In the genomic region with DNA sequence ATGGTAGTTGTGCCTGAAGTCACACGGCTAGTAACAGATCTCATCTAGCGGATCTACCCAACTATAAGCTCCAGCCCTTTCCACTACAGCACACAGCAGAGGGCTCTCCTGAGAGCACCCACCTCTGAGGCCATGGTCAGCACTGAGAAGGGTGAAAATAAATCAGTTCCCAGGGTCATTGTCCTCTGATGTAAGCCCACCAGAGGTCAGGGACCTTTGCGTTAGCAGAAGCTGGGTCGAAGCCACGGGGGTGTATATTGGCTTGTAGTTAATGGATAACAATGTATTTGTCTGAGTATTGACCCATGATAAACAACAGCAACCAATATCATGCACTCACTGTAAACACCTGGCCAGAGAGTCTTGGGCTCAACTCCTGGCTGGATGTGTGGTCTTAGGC, we compare ENCODE assay signal across 10 cellular contexts. TPM values are rescaled to one million over a fixed set of nuclear protein-coding genes. Genes with fewer than 3 reads are reported as not detected.
DNase-seq lines count a peak whose midpoint lies in the region; ATAC-seq, FAIRE-seq and TF ChIP-seq lines count a peak whose summit lies in the region.
"Not testable (repeated sequence)": the region's sequence is repeated elsewhere in the genome, so short reads cannot be mapped to it uniquely, and the experiment has no call there.
"Had no signal": no experiment of that assay in that cellular context is flagged by ENCODE, and none has a peak within 500 bp of the region (broad histone marks: within the 10 kb centered on the region; RNA-seq: fewer than 3 reads in every experiment).

No MANE protein-coding gene starts in this region.

- H3K4me2 ChIP-seq in K562 (ENCODE audit: insufficient read depth, low read length) = not testable (repeated sequence)
- H3K4me2 ChIP-seq in HepG2 (ENCODE audit: low read depth, low read length) = peak overlapping the region; percentile 18; the same call in 1 of the 2 replicates

- ATAC-seq in K562 = not testable (repeated sequence)
- ATAC-seq in HepG2 (peak; percentile 83), right lobe of liver (peak; percentile 85 to 94 (median 90))

- TF ChIP-seq CTCF in K562 (IDR thresholded peaks at IDR 0.05 in 2 of 3, conservative IDR thresholded peaks at IDR 0.05 in 1 of 3; ENCODE audit: insufficient read depth in 2 of 3, low read depth in 1 of 3, low read length in 3 of 3) = not testable (repeated sequence)
- TF ChIP-seq CTCF in HepG2 (CRISPR knock-in tag; IDR thresholded peaks at IDR 0.05) (peak; percentile 66), right lobe of liver (IDR thresholded peaks at IDR 0.05) (peak in 2 of 4 donors; percentile 8 to 23)

- H3K9ac ChIP-seq in K562 (ENCODE audit: insufficient read depth in 1 of 2, low read depth in 2 of 2, low read length in 2 of 2); HepG2 (ENCODE audit: insufficient read depth, low read depth, low read length): not testable (repeated sequence)

- intact Hi-C loops in K562 (cut with micrococcal nuclease); HepG2 (cut with micrococcal nuclease; ENCODE audit: unreplicated experiment): not testable (repeated sequence)
- intact Hi-C loops in right lobe of liver (cut with DNase I) = loop anchor here in 1 of 2 donors (10.0 kb wide), 1 partner anchor 101 kb away; no protein-coding TSS in a partner anchor

- H3K4me3 ChIP-seq in K562; HepG2 (replicated peaks in 1 of 3; ENCODE audit: insufficient read depth in 1 of 3, low read depth in 2 of 3, low read length in 3 of 3): not testable (repeated sequence)
- peak overlapping the region; percentile 5 to 45 (median 42) for H3K4me3 ChIP-seq in right lobe of liver

- WGBS in K562 (ENCODE audit: insufficient coverage, low coverage, missing lambda C conversion rate) = 23% methylated on average over 5 of the region's 5 CpGs
- WGBS in HepG2 (ENCODE audit: low lambda C conversion rate) = 15% methylated on average over 5 of the region's 5 CpGs
- WGBS in right lobe of liver (ENCODE audit: insufficient coverage, low coverage, low lambda C conversion rate, missing lambda C conversion rate) = 30% methylated on average over 5 of the region's 5 CpGs

- not testable (repeated sequence) for TF ChIP-seq EP300 in K562 (IDR thresholded peaks at IDR 0.05; ENCODE audit: low read length)
- TF ChIP-seq EP300 in HepG2 (IDR thresholded peaks at IDR 0.05; ENCODE audit: low read depth in 2 of 2, low read length in 2 of 2) = peak in 1 of 2 experiments; percentile 81; a peak in 2 of 4 replicates
- peak; percentile 43; the same call in 1 of the 2 replicates for TF ChIP-seq EP300 in HepG2 (CRISPR knock-in tag; IDR thresholded peaks at IDR 0.05; ENCODE audit: borderline replicate concordance)

- not testable (repeated sequence) for H2AFZ ChIP-seq in K562 (ENCODE audit: low read depth, low read length); HepG2 (ENCODE audit: low read length)

- TF ChIP-seq POLR2A in K562 (conservative IDR thresholded peaks at IDR 0.05); HepG2 (IDR thresholded peaks at IDR 0.05; ENCODE audit: insufficient read depth in 1 of 2, low read depth in 2 of 2, low read length in 2 of 2); right lobe of liver (IDR thresholded peaks at IDR 0.05): not testable (repeated sequence)

- not testable (repeated sequence) for BruUV-seq in K562 (replicated peaks; lab: Mats Ljungman, UMichigan); HepG2 (replicated peaks; lab: Mats Ljungman, UMichigan)

- peak; percentile 11 for FAIRE-seq in K562 (lab: Jason Lieb, UNC)
- FAIRE-seq in HepG2 (lab: Jason Lieb, UNC) = peak; percentile 92

- H3K4me1 ChIP-seq in K562 (replicated peaks in 1 of 2; ENCODE audit: control insufficient read depth in 2 of 2, insufficient read depth in 2 of 2, low read length in 2 of 2) = not testable (repeated sequence)
- H3K4me1 ChIP-seq in HepG2 (ENCODE audit: insufficient read depth, low read length) (peaks cover 56% of the 10 kb centered on the region), right lobe of liver (peaks cover 0 to 57% (median 7%) of the 10 kb centered on the region in 4 donors)

- not testable (repeated sequence) for H4K20me1 ChIP-seq in K562 (replicated peaks; ENCODE audit: control insufficient read depth, insufficient read depth, low read length); HepG2 (ENCODE audit: insufficient read depth, low read length)

- not testable (repeated sequence) for H3K9me3 ChIP-seq in K562 (replicated peaks; ENCODE audit: control insufficient read depth, insufficient read depth, low read depth, low read length); HepG2 (ENCODE audit: low read length); right lobe of liver

- not testable (repeated sequence) for H3K79me2 ChIP-seq in K562 (ENCODE audit: control insufficient read depth, insufficient read depth, low read length); HepG2 (ENCODE audit: insufficient read depth, low read length)

- H3K27ac ChIP-seq in K562 (ENCODE audit: extremely low read depth, low read depth, low read length); HepG2 (ENCODE audit: extremely low read length, insufficient read depth, low read length): not testable (repeated sequence)
- H3K27ac ChIP-seq in right lobe of liver = peak overlapping the region; percentile 55 to 81 (median 70)

- not testable (repeated sequence) for TF ChIP-seq RAD21 in K562 (CRISPR knock-in tag; conservative IDR thresholded peaks at IDR 0.05 in 1 of 2, IDR thresholded peaks at IDR 0.05 in 1 of 2)
- TF ChIP-seq RAD21 in HepG2 (CRISPR knock-in tag; IDR thresholded peaks at IDR 0.05) = peak; percentile 49

- H3K27me3 ChIP-seq in K562 (ENCODE audit: control insufficient read depth in 2 of 2, insufficient read depth in 2 of 2, low read length in 2 of 2) = peaks cover 0 to 22% of the 10 kb centered on the region in 2 experiments; a peak in 2 of 5 replicates
- H3K27me3 ChIP-seq in HepG2 (ENCODE audit: control insufficient read depth in 1 of 2, insufficient read depth in 2 of 2, low read length in 2 of 2); right lobe of liver: not testable (repeated sequence)

- CTCF ChIA-PET in K562 (lab: Yijun Ruan, JAX; ENCODE audit: low intra/inter-chr PET ratio) = not testable (repeated sequence)
- CTCF ChIA-PET in HepG2 (lab: Yijun Ruan, JAX; ENCODE audit: low intra/inter-chr PET ratio, low total read pairs) = interaction anchor here (1.7 kb wide), 1 partner anchor 119 kb away, joined by 5 read pairs; no protein-coding TSS in a partner anchor

- not testable (repeated sequence) for H3K36me3 ChIP-seq in K562 (ENCODE audit: control insufficient read depth, insufficient read depth, low read length); HepG2 (replicated peaks in 1 of 2; ENCODE audit: control insufficient read depth in 1 of 2, insufficient read depth in 2 of 2, low read length in 2 of 2); right lobe of liver

- POLR2A ChIA-PET in K562 (lab: Yijun Ruan, JAX) = not testable (repeated sequence)
- POLR2A ChIA-PET in HepG2 (lab: Yijun Ruan, JAX) = interaction anchor here (0.8 to 1.5 kb wide), 12 partner anchors 9 to 149 kb away, joined by 3 to 12 read pairs (median 4); partner anchors contain the start of gene EIF4A2

- in situ Hi-C loops in K562 (cut with MboI); HepG2 (cut with HindIII; ENCODE audit: extremely low pct_ligation_motif_present, low pct_unique_long_range_greater_than_20kb): not testable (repeated sequence)

- DNase-seq in HuH-7 (ENCODE audit: low spot score) (peak; percentile 36), HepG2 (ENCODE audit: low spot score) (peak; percentile 76), right lobe of liver (peak; percentile 76 to 90 (median 84))
- not testable (repeated sequence) for DNase-seq in K562 (ENCODE audit: extremely low read depth in 1 of 4, low spot score in 3 of 4)

- H3K9me1 ChIP-seq in K562 (ENCODE audit: control insufficient read depth, insufficient read depth, low read length) = not testable (repeated sequence)

RNA-seq across cellular contexts. Expression of gene FETUB, which starts 6.0 kb away (rescaled TPM):
- total RNA-seq in K562 (2011; cell fraction: chromatin; rRNA removed; ENCODE audit: low replicate concordance) = not detected in 2 replicates
- total RNA-seq in K562 (2011; cell fraction: nucleolus; rRNA removed) = not detected in 2 replicates
- not detected in 2 replicates for total RNA-seq in K562 (2011; cell fraction: nucleoplasm; rRNA removed)
- total RNA-seq in K562 (2014; rRNA removed) (not detected in 2 replicates), K562 (2014; rRNA removed; fragmentation: Illumina TruSeq; extraction: Trizol) (not detected in 2 replicates), K562 (2015; rRNA removed; fragmentation: Illumina TruSeq; extraction: Trizol) (not detected in 2 replicates), K562 (2021) (not detected in 2 replicates), HepG2 (2016; rRNA removed; fragmentation: Illumina TruSeq; extraction: Trizol) (1.3 and 2.1 TPM in 2 replicates), right lobe of liver (100 to 1,000 TPM in 1 of 6 experiments, 10 to 100 TPM in 3, 1 to 10 TPM in 2; 4.4 to 195 (median 47.9) TPM)
- polyA plus RNA-seq in K562 (2011; rRNA removed) (not detected in 2 replicates), K562 (2014; fragmentation: Illumina TruSeq; extraction: Trizol) (not detected in 2 replicates), K562 (2014; fragmentation: Nextera tagmentation; extraction: Ambion mirVana) (not detected), K562 (2014; rRNA removed) (not detected in 2 replicates), HepG2 (2011; rRNA removed) (3.1 and 4.4 TPM in 2 replicates)
- polyA plus RNA-seq in K562 (2011; cell fraction: cytosol; rRNA removed) = not detected in 2 replicates
- not detected in 2 replicates for polyA plus RNA-seq in K562 (2011; cell fraction: nucleus; rRNA removed)
- polyA plus RNA-seq in K562 (2012) = not detected in 2 replicates
- not detected in 2 replicates for polyA minus RNA-seq in K562 (2011; rRNA and poly(A)+ RNA removed)
- not detected in 2 replicates for polyA minus RNA-seq in K562 (2011; cell fraction: cytosol; rRNA and poly(A)+ RNA removed)
- polyA minus RNA-seq in K562 (2011; cell fraction: nucleus; rRNA and poly(A)+ RNA removed) = not detected in 2 replicates
- total RNA-seq in HepG2 (2016; cell fraction: cytosol; rRNA removed; fragmentation: Illumina TruSeq; extraction: Trizol; ENCODE audit: low read depth) = 0.18 and 0.20 TPM in 2 replicates
- total RNA-seq in HepG2 (2016; cell fraction: insoluble cytoplasmic fraction; rRNA removed; fragmentation: Illumina TruSeq; extraction: Trizol) = 0.98 and 1.9 TPM in 2 replicates
- 0.69 and 0.74 TPM in 2 replicates for total RNA-seq in HepG2 (2016; cell fraction: membrane; rRNA removed; fragmentation: Illumina TruSeq; extraction: Trizol)
- total RNA-seq in HepG2 (2016; cell fraction: nucleus; rRNA removed; fragmentation: Illumina TruSeq; extraction: Trizol) = 2.6 and 3.1 TPM in 2 replicates
- 1.9 and 2.3 TPM in 2 replicates for polyA plus RNA-seq in HepG2 (2011; cell fraction: cytosol; rRNA removed)
- polyA plus RNA-seq in HepG2 (2011; cell fraction: nucleus; rRNA removed) = 4.9 and 6.3 TPM in 2 replicates
- polyA plus RNA-seq in HepG2 (2012) = 3.8 and 4.3 TPM in 2 replicates
- 0.59 and 0.63 TPM in 2 replicates for polyA plus RNA-seq in HepG2 (2016; cell fraction: cytosol; fragmentation: Illumina TruSeq; extraction: Trizol; ENCODE audit: low read depth)
- 1.4 and 1.7 TPM in 2 replicates for polyA plus RNA-seq in HepG2 (2016; cell fraction: insoluble cytoplasmic fraction; fragmentation: Illumina TruSeq; extraction: Trizol; ENCODE audit: low read depth)
- 1.0 and 1.1 TPM in 2 replicates for polyA plus RNA-seq in HepG2 (2016; cell fraction: membrane; fragmentation: Illumina TruSeq; extraction: Trizol; ENCODE audit: low read depth)
- polyA plus RNA-seq in HepG2 (2016; cell fraction: nucleus; fragmentation: Illumina TruSeq; extraction: Trizol; ENCODE audit: insufficient read depth, low read depth) = 5.6 and 6.6 TPM in 2 replicates
- 0.28 and 1.4 TPM in 2 replicates for polyA minus RNA-seq in HepG2 (2011; rRNA and poly(A)+ RNA removed; ENCODE audit: low replicate concordance)
- polyA minus RNA-seq in HepG2 (2011; cell fraction: cytosol; rRNA and poly(A)+ RNA removed) = 0.53 and 0.59 TPM in 2 replicates
- polyA minus RNA-seq in HepG2 (2011; cell fraction: nucleus; rRNA and poly(A)+ RNA removed) = 1.6 and 2.6 TPM in 2 replicates
- total RNA-seq: A673; CD4-positive, alpha-beta memory T cell; CD4-positive, CD25-positive, alpha-beta regulatory T cell; CD8-positive, alpha-beta memory T cell had no signal
- polyA plus RNA-seq: AG04450; CD14-positive monocyte; CD4-positive, alpha-beta memory T cell; CD4-positive, CD25-positive, alpha-beta regulatory T cell; CD8-positive, alpha-beta memory T cell had no signal

RNA-seq across cellular contexts. Expression of gene AHSG, which starts 21.3 kb away (rescaled TPM):
- total RNA-seq in K562 (2011; cell fraction: chromatin; rRNA removed; ENCODE audit: low replicate concordance) = not detected in 2 replicates
- not detected in 2 replicates for total RNA-seq in K562 (2011; cell fraction: nucleolus; rRNA removed)
- not detected in 2 replicates for total RNA-seq in K562 (2011; cell fraction: nucleoplasm; rRNA removed)
- total RNA-seq in K562 (2014; rRNA removed) (not detected in 2 replicates), K562 (2014; rRNA removed; fragmentation: Illumina TruSeq; extraction: Trizol) (not detected in 2 replicates), K562 (2015; rRNA removed; fragmentation: Illumina TruSeq; extraction: Trizol) (not detected in 2 replicates), K562 (2021) (0.69 and 1.2 TPM in 2 replicates), HepG2 (2016; rRNA removed; fragmentation: Illumina TruSeq; extraction: Trizol) (916 and 2,043 TPM in 2 replicates), right lobe of liver (1,000 to 10,000 TPM in 4 of 6 experiments, 100 to 1,000 TPM in 2; 718 to 1,905 (median 1,079) TPM)
- polyA plus RNA-seq in K562 (2011; rRNA removed) (not detected in 2 replicates), K562 (2014; fragmentation: Illumina TruSeq; extraction: Trizol) (not detected in 2 replicates), K562 (2014; fragmentation: Nextera tagmentation; extraction: Ambion mirVana) (not detected), K562 (2014; rRNA removed) (not detected in 2 replicates), HepG2 (2011; rRNA removed) (19,152 and 25,909 TPM in 2 replicates)
- polyA plus RNA-seq in K562 (2011; cell fraction: cytosol; rRNA removed) = not detected in 2 replicates
- 0.14 TPM in 1 of 2 replicates, not detected in the other for polyA plus RNA-seq in K562 (2011; cell fraction: nucleus; rRNA removed)
- polyA plus RNA-seq in K562 (2012) = 0.06 TPM in 1 of 2 replicates, not detected in the other
- polyA minus RNA-seq in K562 (2011; rRNA and poly(A)+ RNA removed) = not detected in 2 replicates
- polyA minus RNA-seq in K562 (2011; cell fraction: cytosol; rRNA and poly(A)+ RNA removed) = 27.8 TPM in 1 of 2 replicates, not detected in the other
- polyA minus RNA-seq in K562 (2011; cell fraction: nucleus; rRNA and poly(A)+ RNA removed) = not detected in 2 replicates
- 471 and 481 TPM in 2 replicates for total RNA-seq in HepG2 (2016; cell fraction: cytosol; rRNA removed; fragmentation: Illumina TruSeq; extraction: Trizol; ENCODE audit: low read depth)
- total RNA-seq in HepG2 (2016; cell fraction: insoluble cytoplasmic fraction; rRNA removed; fragmentation: Illumina TruSeq; extraction: Trizol) = 804 and 2,090 TPM in 2 replicates
- 901 and 919 TPM in 2 replicates for total RNA-seq in HepG2 (2016; cell fraction: membrane; rRNA removed; fragmentation: Illumina TruSeq; extraction: Trizol)
- 1,485 and 1,705 TPM in 2 replicates for total RNA-seq in HepG2 (2016; cell fraction: nucleus; rRNA removed; fragmentation: Illumina TruSeq; extraction: Trizol)
- 20,098 and 20,625 TPM in 2 replicates for polyA plus RNA-seq in HepG2 (2011; cell fraction: cytosol; rRNA removed)
- 9,439 and 11,951 TPM in 2 replicates for polyA plus RNA-seq in HepG2 (2011; cell fraction: nucleus; rRNA removed)
- polyA plus RNA-seq in HepG2 (2012) = 11,866 and 12,118 TPM in 2 replicates
- 786 and 806 TPM in 2 replicates for polyA plus RNA-seq in HepG2 (2016; cell fraction: cytosol; fragmentation: Illumina TruSeq; extraction: Trizol; ENCODE audit: low read depth)
- polyA plus RNA-seq in HepG2 (2016; cell fraction: insoluble cytoplasmic fraction; fragmentation: Illumina TruSeq; extraction: Trizol; ENCODE audit: low read depth) = 1,066 and 1,282 TPM in 2 replicates
- 1,111 and 1,147 TPM in 2 replicates for polyA plus RNA-seq in HepG2 (2016; cell fraction: membrane; fragmentation: Illumina TruSeq; extraction: Trizol; ENCODE audit: low read depth)
- polyA plus RNA-seq in HepG2 (2016; cell fraction: nucleus; fragmentation: Illumina TruSeq; extraction: Trizol; ENCODE audit: insufficient read depth, low read depth) = 3,176 and 3,280 TPM in 2 replicates
- polyA minus RNA-seq in HepG2 (2011; rRNA and poly(A)+ RNA removed; ENCODE audit: low replicate concordance) = 2.8 and 6,182 TPM in 2 replicates
- 4,116 and 5,679 TPM in 2 replicates for polyA minus RNA-seq in HepG2 (2011; cell fraction: cytosol; rRNA and poly(A)+ RNA removed)
- polyA minus RNA-seq in HepG2 (2011; cell fraction: nucleus; rRNA and poly(A)+ RNA removed) = 1,476 and 2,466 TPM in 2 replicates
- total RNA-seq: CD4-positive, alpha-beta memory T cell; CD4-positive, CD25-positive, alpha-beta regulatory T cell; CD8-positive, alpha-beta memory T cell had no signal
- polyA plus RNA-seq: AG04450; CD14-positive monocyte; CD4-positive, alpha-beta memory T cell; CD4-positive, CD25-positive, alpha-beta regulatory T cell; CD8-positive, alpha-beta memory T cell had no signal

RNA-seq across cellular contexts. Expression of gene HRG, which starts 31.6 kb away (rescaled TPM):
- not detected in 2 replicates for total RNA-seq in K562 (2011; cell fraction: chromatin; rRNA removed; ENCODE audit: low replicate concordance)
- not detected in 2 replicates for total RNA-seq in K562 (2011; cell fraction: nucleolus; rRNA removed)
- total RNA-seq in K562 (2011; cell fraction: nucleoplasm; rRNA removed) = not detected in 2 replicates
- total RNA-seq in K562 (2014; rRNA removed) (not detected in 2 replicates), K562 (2014; rRNA removed; fragmentation: Illumina TruSeq; extraction: Trizol) (not detected in 2 replicates), K562 (2015; rRNA removed; fragmentation: Illumina TruSeq; extraction: Trizol) (not detected in 2 replicates), K562 (2021) (not detected in 2 replicates), HepG2 (2016; rRNA removed; fragmentation: Illumina TruSeq; extraction: Trizol) (0.11 TPM in 1 of 2 replicates, not detected in the other), right lobe of liver (1,000 to 10,000 TPM in 2 of 6 experiments, 100 to 1,000 TPM in 4; 378 to 1,312 (median 664) TPM)
- polyA plus RNA-seq in K562 (2011; rRNA removed) (not detected in 2 replicates), K562 (2014; fragmentation: Illumina TruSeq; extraction: Trizol) (not detected in 2 replicates), K562 (2014; fragmentation: Nextera tagmentation; extraction: Ambion mirVana) (not detected), K562 (2014; rRNA removed) (not detected in 2 replicates), HepG2 (2011; rRNA removed) (0.09 and 0.12 TPM in 2 replicates)
- not detected in 2 replicates for polyA plus RNA-seq in K562 (2011; cell fraction: cytosol; rRNA removed)
- polyA plus RNA-seq in K562 (2011; cell fraction: nucleus; rRNA removed) = not detected in 2 replicates
- 0.04 TPM in 1 of 2 replicates, not detected in the other for polyA plus RNA-seq in K562 (2012)
- not detected in 2 replicates for polyA minus RNA-seq in K562 (2011; rRNA and poly(A)+ RNA removed)
- polyA minus RNA-seq in K562 (2011; cell fraction: cytosol; rRNA and poly(A)+ RNA removed) = not detected in 2 replicates
- not detected in 2 replicates for polyA minus RNA-seq in K562 (2011; cell fraction: nucleus; rRNA and poly(A)+ RNA removed)
- not detected in 2 replicates for total RNA-seq in HepG2 (2016; cell fraction: cytosol; rRNA removed; fragmentation: Illumina TruSeq; extraction: Trizol; ENCODE audit: low read depth)
- 0.11 TPM in 1 of 2 replicates, not detected in the other for total RNA-seq in HepG2 (2016; cell fraction: insoluble cytoplasmic fraction; rRNA removed; fragmentation: Illumina TruSeq; extraction: Trizol)
- total RNA-seq in HepG2 (2016; cell fraction: membrane; rRNA removed; fragmentation: Illumina TruSeq; extraction: Trizol) = not detected in 2 replicates
- total RNA-seq in HepG2 (2016; cell fraction: nucleus; rRNA removed; fragmentation: Illumina TruSeq; extraction: Trizol) = not detected in 2 replicates
- polyA plus RNA-seq in HepG2 (2011; cell fraction: cytosol; rRNA removed) = 0.07 and 0.09 TPM in 2 replicates
- polyA plus RNA-seq in HepG2 (2011; cell fraction: nucleus; rRNA removed) = 0.11 and 0.16 TPM in 2 replicates
- 0.80 TPM in 2 replicates for polyA plus RNA-seq in HepG2 (2012)
- 0.08 TPM in 1 of 2 replicates, not detected in the other for polyA plus RNA-seq in HepG2 (2016; cell fraction: cytosol; fragmentation: Illumina TruSeq; extraction: Trizol; ENCODE audit: low read depth)
- polyA plus RNA-seq in HepG2 (2016; cell fraction: insoluble cytoplasmic fraction; fragmentation: Illumina TruSeq; extraction: Trizol; ENCODE audit: low read depth) = not detected in 2 replicates
- polyA plus RNA-seq in HepG2 (2016; cell fraction: membrane; fragmentation: Illumina TruSeq; extraction: Trizol; ENCODE audit: low read depth) = 0.09 TPM in 1 of 2 replicates, not detected in the other
- 0.52 TPM in 1 of 2 replicates, not detected in the other for polyA plus RNA-seq in HepG2 (2016; cell fraction: nucleus; fragmentation: Illumina TruSeq; extraction: Trizol; ENCODE audit: insufficient read depth, low read depth)
- polyA minus RNA-seq in HepG2 (2011; rRNA and poly(A)+ RNA removed; ENCODE audit: low replicate concordance) = 0.06 TPM in 1 of 2 replicates, not detected in the other
- not detected in 2 replicates for polyA minus RNA-seq in HepG2 (2011; cell fraction: cytosol; rRNA and poly(A)+ RNA removed)
- polyA minus RNA-seq in HepG2 (2011; cell fraction: nucleus; rRNA and poly(A)+ RNA removed) = not detected in 2 replicates
- total RNA-seq: A673; CD4-positive, alpha-beta memory T cell; CD4-positive, CD25-positive, alpha-beta regulatory T cell; CD8-positive, alpha-beta memory T cell had no signal
- polyA plus RNA-seq: AG04450; CD14-positive monocyte; CD4-positive, alpha-beta memory T cell; CD4-positive, CD25-positive, alpha-beta regulatory T cell; CD8-positive, alpha-beta memory T cell had no signal

Comparison
In these comparisons a context has a peak if more than half of its experiments do, and no peak if none do; other contexts are left out.
1. RNA of gene HRG, which starts 31.6 kb away (total RNA-seq): 378 to 1,312 TPM in right lobe of liver; 0.11 TPM in HepG2 and not detected in K562; every median in the first group is over 100 times any median in the second.
2. RNA of gene AHSG, which starts 21.3 kb away (total RNA-seq): 471 to 2,090 TPM in HepG2 and 718 to 1,905 TPM in right lobe of liver; 0.69 to 1.2 TPM in K562; every median in the first group is over 100 times any median in the second.